18 cellular contexts compared by ENCODE assay signal in genomic region chr16:70511833-70512232, GRCh38. TPM values are rescaled to one million over a fixed set of nuclear protein-coding genes. Genes with fewer than 3 reads are reported as not detected.
DNase-seq lines count a peak whose midpoint lies in the region; ATAC-seq and TF ChIP-seq lines count a peak whose summit lies in the region.
"Had no signal": no experiment of that assay in that cellular context is flagged by ENCODE, and none has a peak within 500 bp of the region (broad histone marks: within the 10 kb centered on the region; RNA-seq: fewer than 3 reads in every experiment).

No MANE protein-coding gene starts in this region.

- H3K36me3 Mint-ChIP-seq in activated CD4-positive, alpha-beta memory T cell treated with anti-CD3 and anti-CD28 coated beads, Interleukin-2, amount 10 ng/mL, durations not matched to agents 7 days and 5 days (ENCODE audit: low read depth), result peaks cover 57% of the 10 kb centered on the region

- H3K36me3 ChIP-seq in HEK293 (ENCODE audit: control insufficient read depth in 2 of 2, insufficient read depth in 1 of 2, low read length in 2 of 2) (peaks cover 65 to 92% of the 10 kb centered on the region in 2 experiments), psoas muscle (ENCODE audit: insufficient read depth in 1 of 2, low read depth in 1 of 2) (peaks cover 10 to 100% of the 10 kb centered on the region in 2 donors), aorta (ENCODE audit: control insufficient read depth in 1 of 2, insufficient read depth in 2 of 2, low read length in 1 of 2) (peaks cover 6 to 19% of the 10 kb centered on the region in 2 donors)

- H3K27me3 ChIP-seq in psoas muscle (ENCODE audit: insufficient read depth in 3 of 3, low read length in 2 of 3) (no peaks in the 10 kb centered on the region), aorta (ENCODE audit: control insufficient read depth in 1 of 2, insufficient read depth in 2 of 2, low read length in 1 of 2) (no peaks in the 10 kb centered on the region)

- POLR2A ChIA-PET in HEK293 (lab: Yijun Ruan, JAX), result interaction anchor here (1.0 kb wide), 1 partner anchor 137 kb away, joined by 3 read pairs; no protein-coding TSS in a partner anchor
- POLR2A ChIA-PET in RWPE1 (lab: Yijun Ruan, JAX; ENCODE audit: low non-redundant PET), result no interaction called here
- POLR2A ChIA-PET in activated CD4-positive, alpha-beta memory T cell treated with anti-CD3 and anti-CD28 coated beads, Interleukin-2, amount 10 ng/mL, durations not matched to agents 7 days and 5 days (lab: Charles Lee), result interaction anchor here (1.5 kb wide), 1 partner anchor 13 kb away, joined by 4 read pairs; no protein-coding TSS in a partner anchor

- H3K4me3 Mint-ChIP-seq in activated CD4-positive, alpha-beta memory T cell treated with anti-CD3 and anti-CD28 coated beads, Interleukin-2, amount 10 ng/mL, durations not matched to agents 7 days and 5 days, result no peak overlapping the region
- H3K4me3 Mint-ChIP-seq: CD4-positive, alpha-beta memory T cell; GM23338; H9 had no signal

- ATAC-seq in psoas muscle, result no peak
- no peak for ATAC-seq in aorta (ENCODE audit: low FRiP score)
- ATAC-seq: GM23338, HCT116 had no signal

- H3K4me1 ChIP-seq in HEK293 (ENCODE audit: control insufficient read depth, insufficient read depth, low read length) (no peaks in the 10 kb centered on the region), psoas muscle (peaks cover 5% of the 10 kb centered on the region), aorta (ENCODE audit: control insufficient read depth in 1 of 2, insufficient read depth in 2 of 2, low read length in 2 of 2) (no peaks in the 10 kb centered on the region)

- WGBS in psoas muscle, 3 donors, result 88 to 100% (median 98%) methylated on average over 1 of the region's 1 CpG
- WGBS in aorta, 2 donors, result 100% methylated on average over 1 of the region's 1 CpG

- no peaks in the 10 kb centered on the region for H3K9me3 Mint-ChIP-seq in activated CD4-positive, alpha-beta memory T cell treated with anti-CD3 and anti-CD28 coated beads, Interleukin-2, amount 10 ng/mL, durations not matched to agents 7 days and 5 days
- H3K9me3 Mint-ChIP-seq: CD4-positive, alpha-beta memory T cell; GM23338; H9 had no signal

- no peaks in the 10 kb centered on the region for H3K27me3 Mint-ChIP-seq in activated CD4-positive, alpha-beta memory T cell treated with anti-CD3 and anti-CD28 coated beads, Interleukin-2, amount 10 ng/mL, durations not matched to agents 7 days and 5 days
- H3K27me3 Mint-ChIP-seq: CD4-positive, alpha-beta memory T cell had no signal

- no peak overlapping the region for H3K4me3 ChIP-seq in HEK293 (ENCODE audit: low read depth, low read length)
- no peak overlapping the region for H3K4me3 ChIP-seq in psoas muscle
- no peak overlapping the region for H3K4me3 ChIP-seq in aorta (ENCODE audit: low read length in 2 of 2)
- H3K4me3 ChIP-seq: GM23338 had no signal

- peaks cover 9% of the 10 kb centered on the region for H3K4me1 Mint-ChIP-seq in activated CD4-positive, alpha-beta memory T cell treated with anti-CD3 and anti-CD28 coated beads, Interleukin-2, amount 10 ng/mL, durations not matched to agents 7 days and 5 days
- H3K4me1 Mint-ChIP-seq: GM23338, H9 had no signal

- CTCF ChIA-PET in HEK293 (lab: Yijun Ruan, JAX) (interaction anchor here (0.6 kb wide), 1 partner anchor 141 kb away, joined by 3 read pairs; no protein-coding TSS in a partner anchor), RWPE1 (lab: Yijun Ruan, JAX) (no interaction called here)
- CTCF ChIA-PET in activated CD4-positive, alpha-beta memory T cell treated with anti-CD3 and anti-CD28 coated beads, Interleukin-2, amount 10 ng/mL, durations not matched to agents 7 days and 5 days (lab: Charles Lee), result interaction anchor here (0.7 kb wide), 1 partner anchor 123 kb away, joined by 3 read pairs; no protein-coding TSS in a partner anchor

- intact Hi-C loops in psoas muscle (cut with DNase I), result no loop called here
- intact Hi-C loops in aorta (cut with DNase I), result no loop called here

- no peak for TF ChIP-seq CTCF in HEK293 (tag by site-specific recombination; IDR thresholded peaks at IDR 0.05)
- TF ChIP-seq CTCF in RWPE1 (conservative IDR thresholded peaks at IDR 0.05; ENCODE audit: low read depth), result no peak
- no peak for TF ChIP-seq CTCF in psoas muscle (IDR thresholded peaks at IDR 0.05)

- no peak overlapping the region for H3K27ac Mint-ChIP-seq in activated CD4-positive, alpha-beta memory T cell treated with anti-CD3 and anti-CD28 coated beads, Interleukin-2, amount 10 ng/mL, durations not matched to agents 7 days and 5 days
- H3K27ac Mint-ChIP-seq: CD4-positive, alpha-beta memory T cell; GM23338; H9 had no signal

- no peak for DNase-seq in RWPE1 (ENCODE audit: low spot score)
- DNase-seq in epithelial cell of prostate (ENCODE audit: low read depth, low spot score), result no peak
- no peak for DNase-seq in psoas muscle
- no peak for DNase-seq in activated T-cell treated with anti-CD3 and anti-CD28 coated beads, Interleukin-2, amount 50 U/mL, for 48 hours
- no peak for DNase-seq in aorta
- DNase-seq in hepatic stellate cell (ENCODE audit: low spot score), result no peak
- DNase-seq in activated CD4-positive, alpha-beta memory T cell treated with anti-CD3 and anti-CD28 coated beads, Interleukin-2, amount 10 ng/mL, durations not matched to agents 7 days and 5 days, result no peak
- DNase-seq: C1 segment of cervical spinal cord; Calu3; CD4-positive, alpha-beta memory T cell; COR-L47; DMS53; DMS79 treated with DMSO at 0.1 percent for 48 hours; GF-D8; H9 had no signal

- no peaks in the 10 kb centered on the region for H3K9me3 ChIP-seq in HEK293 (ENCODE audit: control insufficient read depth, insufficient read depth, low read depth, low read length)
- no peaks in the 10 kb centered on the region for H3K9me3 ChIP-seq in psoas muscle
- no peaks in the 10 kb centered on the region for H3K9me3 ChIP-seq in aorta (ENCODE audit: control insufficient read depth, low read length)

- H3K27ac ChIP-seq in HEK293 (ENCODE audit: extremely low read depth, low read depth, low read length) (no peak overlapping the region), RWPE1 (peak overlapping the region; percentile 66; the same call in 1 of the 2 replicates), epithelial cell of prostate (peak overlapping the region; percentile 71), psoas muscle (peak overlapping the region; percentile 20), aorta (ENCODE audit: low read depth in 1 of 2, low read length in 2 of 2) (no peak overlapping the region)

TF ChIP-seq in HEK293, 187 proteins besides CTCF, POLR2A, EP300 and RAD21 (continues in another document):
- TF ChIP-seq ZNF600 (tag by site-specific recombination; IDR thresholded peaks at IDR 0.05) (no peak), ZNF704 (tag by site-specific recombination; IDR thresholded peaks at IDR 0.05) (no peak), KLF9 (tag by site-specific recombination; IDR thresholded peaks at IDR 0.05; ENCODE audit: low read depth) (no peak), PRDM1 (tag by site-specific recombination; IDR thresholded peaks at IDR 0.05) (peak; percentile 80), ZNF214 (tag by site-specific recombination; IDR thresholded peaks at IDR 0.05; ENCODE audit: borderline replicate concordance) (no peak), ZNF112 (tag by site-specific recombination; IDR thresholded peaks at IDR 0.05) (no peak), SCRT2 (tag by site-specific recombination; IDR thresholded peaks at IDR 0.05) (peak; percentile 83), ZNF549 (tag by site-specific recombination; IDR thresholded peaks at IDR 0.05) (no peak), ZBTB17 (tag by site-specific recombination; IDR thresholded peaks at IDR 0.05) (no peak)
- TF ChIP-seq, protein P1, sequence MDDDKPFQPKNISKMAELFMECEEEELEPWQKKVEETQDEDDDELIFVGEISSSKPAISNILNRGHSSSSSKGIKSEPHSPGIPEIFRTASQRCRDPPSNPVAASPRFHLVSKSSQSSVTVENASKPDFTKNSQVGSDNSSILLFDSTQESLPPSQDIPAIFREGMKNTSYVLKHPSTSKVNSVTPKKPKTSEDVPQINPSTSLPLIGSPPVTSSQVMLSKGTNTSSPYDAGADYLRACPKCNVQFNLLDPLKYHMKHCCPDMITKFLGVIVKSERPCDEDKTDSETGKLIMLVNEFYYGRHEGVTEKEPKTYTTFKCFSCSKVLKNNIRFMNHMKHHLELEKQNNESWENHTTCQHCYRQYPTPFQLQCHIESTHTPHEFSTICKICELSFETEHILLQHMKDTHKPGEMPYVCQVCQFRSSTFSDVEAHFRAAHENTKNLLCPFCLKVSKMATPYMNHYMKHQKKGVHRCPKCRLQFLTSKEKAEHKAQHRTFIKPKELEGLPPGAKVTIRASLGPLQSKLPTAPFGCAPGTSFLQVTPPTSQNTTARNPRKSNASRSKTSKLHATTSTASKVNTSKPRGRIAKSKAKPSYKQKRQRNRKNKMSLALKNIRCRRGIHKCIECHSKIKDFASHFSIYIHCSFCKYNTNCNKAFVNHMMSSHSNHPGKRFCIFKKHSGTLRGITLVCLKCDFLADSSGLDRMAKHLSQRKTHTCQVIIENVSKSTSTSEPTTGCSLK (tag by site-specific recombination; IDR thresholded peaks at IDR 0.05), result no peak

RNA-seq across cellular contexts. Expression of gene COG4, which starts 11.5 kb away (rescaled TPM):
- 10 to 100 TPM; 41.7 to 77.8 (median 64.9) TPM for total RNA-seq in psoas muscle
- polyA plus RNA-seq in psoas muscle, result 10 to 100 TPM; 29.1 to 80.3 (median 41.4) TPM
- total RNA-seq in aorta, result 10 to 100 TPM; 35.7 to 44.6 TPM
- 10 to 100 TPM; 18.2 to 96.2 TPM for polyA plus RNA-seq in aorta
- total RNA-seq in activated CD4-positive, alpha-beta memory T cell treated with anti-CD3 and anti-CD28 coated beads, Interleukin-2, amount 10 ng/mL, durations not matched to agents 7 days and 5 days, result 10 to 100 TPM; 71.2 to 71.4 TPM

RNA-seq across cellular contexts. Expression of gene SF3B3, which starts 11.8 kb away (rescaled TPM):
- 100 to 1,000 TPM; 145 to 178 (median 157) TPM for total RNA-seq in psoas muscle
- 100 to 1,000 TPM in 1 of 3 donors, 10 to 100 TPM in 2; 50.0 to 117 (median 59.9) TPM for polyA plus RNA-seq in psoas muscle
- total RNA-seq in aorta, result 100 to 1,000 TPM; 137 to 175 TPM
- polyA plus RNA-seq in aorta, result 10 to 100 TPM; 15.3 to 55.2 TPM
- 100 to 1,000 TPM; 329 to 332 TPM for total RNA-seq in activated CD4-positive, alpha-beta memory T cell treated with anti-CD3 and anti-CD28 coated beads, Interleukin-2, amount 10 ng/mL, durations not matched to agents 7 days and 5 days

RNA-seq across cellular contexts. Expression of gene FCSK, which starts 57.4 kb away (rescaled TPM):
- total RNA-seq in psoas muscle (10 to 100 TPM in 2 of 4 donors, 1 to 10 TPM in 2; 4.9 to 11.0 (median 9.3) TPM), aorta (10 to 100 TPM; 11.0 to 14.8 TPM)
- polyA plus RNA-seq in psoas muscle (1 to 10 TPM; 5.7 to 8.0 (median 6.0) TPM), aorta (10 to 100 TPM in 1 of 2 donors, 1 to 10 TPM in 1; 5.4 to 21.2 TPM)
- total RNA-seq in activated CD4-positive, alpha-beta memory T cell treated with anti-CD3 and anti-CD28 coated beads, Interleukin-2, amount 10 ng/mL, durations not matched to agents 7 days and 5 days, result 10 to 100 TPM; 17.3 to 17.4 TPM

Comparison
In these comparisons a context has a peak if more than half of its experiments do, and no peak if none do; other contexts are left out.
1. H3K27ac ChIP-seq: peak in RWPE1 (single experiment), epithelial cell of prostate (single experiment) and psoas muscle (single experiment); none in HEK293 (single experiment) and aorta (0 of 2).